Comparison of ENCODE assay signal across 7 cellular contexts in the genomic region with DNA sequence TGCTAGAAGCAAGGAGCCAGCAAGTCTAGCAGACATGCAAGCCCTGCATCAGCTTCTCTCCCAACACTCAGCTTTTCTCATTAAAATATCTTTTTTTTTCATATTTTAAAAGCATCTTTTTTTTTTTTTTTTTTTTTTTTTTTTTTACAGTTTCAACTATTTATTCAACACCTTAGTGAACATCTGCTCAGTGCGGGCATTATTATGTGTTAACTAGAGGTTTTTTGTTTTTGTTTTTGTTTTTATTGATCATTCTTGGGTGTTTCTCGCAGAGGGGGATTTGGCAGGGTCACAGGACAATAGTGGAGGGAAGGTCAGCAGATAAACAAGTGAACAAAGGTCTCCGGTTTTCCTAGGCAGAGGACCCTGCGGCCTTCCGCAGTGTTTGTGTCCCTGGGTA. TPM values are rescaled to one million over a fixed set of nuclear protein-coding genes. Genes with fewer than 3 reads are reported as not detected.
DNase-seq lines count a peak whose midpoint lies in the region; ATAC-seq, FAIRE-seq and TF ChIP-seq lines count a peak whose summit lies in the region.
"Not testable (repeated sequence)": the region's sequence is repeated elsewhere in the genome, so short reads cannot be mapped to it uniquely, and the experiment has no call there.

No MANE protein-coding gene starts in this region.

- H3K27me3 ChIP-seq in astrocyte (ENCODE audit: insufficient read depth, low read length): not testable (repeated sequence)

- H3K36me3 Mint-ChIP-seq in HFFc6 (ENCODE audit: low read depth) (peaks cover 25% of the 10 kb centered on the region), endothelial cell (ENCODE audit: low read depth, unreplicated experiment) (peaks cover 20% of the 10 kb centered on the region)
- H3K36me3 Mint-ChIP-seq in T-helper 17 cell (ENCODE audit: low read depth); astrocyte (ENCODE audit: low read depth, unreplicated experiment); memory B cell: not testable (repeated sequence)
- H3K36me3 Mint-ChIP-seq in stimulated activated memory B cell treated with anti-CD40 and anti-IgM and Interleukin-4, amounts not matched to agents 10 μg/mL and 1 μg/mL and 100 μg/mL, for 72 hours: peaks cover 42% of the 10 kb centered on the region

- H3K9ac ChIP-seq in astrocyte (ENCODE audit: low read length): not testable (repeated sequence)

- H3K27me3 Mint-ChIP-seq in HFFc6 (ENCODE audit: insufficient read depth); T-helper 17 cell; astrocyte (ENCODE audit: low read depth, unreplicated experiment); endothelial cell (ENCODE audit: unreplicated experiment); memory B cell; stimulated activated memory B cell treated with anti-CD40 and anti-IgM and Interleukin-4, amounts not matched to agents 10 μg/mL and 1 μg/mL and 100 μg/mL, for 72 hours: not testable (repeated sequence)

- FAIRE-seq in astrocyte (lab: Jason Lieb, UNC): not testable (repeated sequence)

- not testable (repeated sequence) for H3K9me3 ChIP-seq in T-helper 17 cell (ENCODE audit: control insufficient read depth, low read length, poor library complexity, severe bottlenecking); astrocyte (ENCODE audit: insufficient read depth, low read depth, low read length)

- H4K20me1 ChIP-seq in astrocyte (ENCODE audit: insufficient read depth, low read length): not testable (repeated sequence)

- not testable (repeated sequence) for H3K4me1 ChIP-seq in astrocyte (ENCODE audit: insufficient read depth, low read length)

- not testable (repeated sequence) for ATAC-seq in T-helper 17 cell; memory B cell (ENCODE audit: low read depth); stimulated activated memory B cell treated with anti-CD40 and anti-IgM and Interleukin-4, amounts not matched to agents 10 μg/mL and 1 μg/mL and 100 μg/mL, for 72 hours

- peak overlapping the region; percentile 50; the same call in 1 of the 2 replicates for H3K4me3 Mint-ChIP-seq in HFFc6
- H3K4me3 Mint-ChIP-seq in T-helper 17 cell; endothelial cell (ENCODE audit: unreplicated experiment); memory B cell: not testable (repeated sequence)
- H3K4me3 Mint-ChIP-seq in astrocyte (ENCODE audit: unreplicated experiment): peak overlapping the region; percentile 69
- H3K4me3 Mint-ChIP-seq in stimulated activated memory B cell treated with anti-CD40 and anti-IgM and Interleukin-4, amounts not matched to agents 10 μg/mL and 1 μg/mL and 100 μg/mL, for 72 hours: peak overlapping the region; percentile 44

- H3K27ac Mint-ChIP-seq in HFFc6 (peak overlapping the region; percentile 94), T-helper 17 cell (peak overlapping the region; percentile 81), astrocyte (ENCODE audit: unreplicated experiment) (peak overlapping the region; percentile 97), endothelial cell (ENCODE audit: unreplicated experiment) (peak overlapping the region; percentile 92), memory B cell (peak overlapping the region; percentile 98)
- peak overlapping the region; percentile 78 for H3K27ac Mint-ChIP-seq in stimulated activated memory B cell treated with anti-CD40 and anti-IgM and Interleukin-4, amounts not matched to agents 10 μg/mL and 1 μg/mL and 100 μg/mL, for 72 hours

- not testable (repeated sequence) for H3K9me3 Mint-ChIP-seq in HFFc6; astrocyte (ENCODE audit: unreplicated experiment); endothelial cell (ENCODE audit: unreplicated experiment); memory B cell; stimulated activated memory B cell treated with anti-CD40 and anti-IgM and Interleukin-4, amounts not matched to agents 10 μg/mL and 1 μg/mL and 100 μg/mL, for 72 hours

- DNase-seq in HFFc6; T-helper 17 cell; astrocyte (ENCODE audit: low read depth); endothelial cell (ENCODE audit: low spot score); memory B cell (ENCODE audit: low spot score in 2 of 2): not testable (repeated sequence)
- DNase-seq in NCI-H2171 (lab: John Stamatoyannopoulos, UW): peak; percentile 58

- not testable (repeated sequence) for TF ChIP-seq CTCF in HFFc6 (IDR thresholded peaks at IDR 0.05); astrocyte (IDR thresholded peaks at IDR 0.05; ENCODE audit: insufficient read depth, low read depth, low read length); endothelial cell (IDR thresholded peaks at IDR 0.05; ENCODE audit: unreplicated experiment)

- H3K4me1 Mint-ChIP-seq in HFFc6 (ENCODE audit: low read depth) (peaks cover 46% of the 10 kb centered on the region), T-helper 17 cell (peaks cover 33% of the 10 kb centered on the region), astrocyte (ENCODE audit: low read depth, unreplicated experiment) (peaks cover 13% of the 10 kb centered on the region), endothelial cell (ENCODE audit: unreplicated experiment) (peaks cover 26% of the 10 kb centered on the region), memory B cell (peaks cover 31% of the 10 kb centered on the region)
- peaks cover 68% of the 10 kb centered on the region for H3K4me1 Mint-ChIP-seq in stimulated activated memory B cell treated with anti-CD40 and anti-IgM and Interleukin-4, amounts not matched to agents 10 μg/mL and 1 μg/mL and 100 μg/mL, for 72 hours

- H3K79me2 ChIP-seq in astrocyte (ENCODE audit: insufficient read depth, low read length): peaks cover 57% of the 10 kb centered on the region

- H3K4me2 ChIP-seq in astrocyte (ENCODE audit: low read length): not testable (repeated sequence)

- H2AFZ ChIP-seq in astrocyte (ENCODE audit: low read depth, low read length): not testable (repeated sequence)

- not testable (repeated sequence) for H3K36me3 ChIP-seq in astrocyte (ENCODE audit: insufficient read depth, low read length)

- not testable (repeated sequence) for H3K27ac ChIP-seq in astrocyte (ENCODE audit: low read depth, low read length)

- H3K4me3 ChIP-seq in astrocyte (ENCODE audit: insufficient read depth, low read depth, low read length): not testable (repeated sequence)

RNA-seq across cellular contexts. Expression of a gene that starts 5.9 kb away (rescaled TPM):
- 10 to 100 TPM; 27.0 to 30.4 (median 29.4) TPM for total RNA-seq in HFFc6 (2021; fragmentation: NEBNext Ultra II Directional; extraction: Animal tissue kit (Norgen Biotek cat#: 25700))
- total RNA-seq in T-helper 17 cell (10 to 100 TPM; 40.2 to 41.7 TPM), astrocyte (21.2 and 28.2 TPM in 2 replicates), endothelial cell (ENCODE audit: unreplicated experiment) (35.0 TPM)

RNA-seq across cellular contexts. Expression of a gene that starts 18.9 kb away (rescaled TPM):
- 10 to 100 TPM; 53.3 to 71.7 (median 60.9) TPM for total RNA-seq in HFFc6 (2021; fragmentation: NEBNext Ultra II Directional; extraction: Animal tissue kit (Norgen Biotek cat#: 25700))
- total RNA-seq in T-helper 17 cell (10 to 100 TPM; 52.0 to 67.1 TPM), astrocyte (82.8 and 89.1 TPM in 2 replicates), endothelial cell (ENCODE audit: unreplicated experiment) (65.3 TPM)
